ENCODE assay signal across 1 cellular context in genomic region chr2:219458996-219459395, GRCh38.
TF ChIP-seq lines count a peak whose summit lies in the region.

No MANE protein-coding gene starts in this region.

TF ChIP-seq in GM23338, 12 proteins besides CTCF, POLR2A, EP300 and RAD21 (continued from another document):
- TF ChIP-seq ZNF462 (CRISPR knock-in tag; IDR thresholded peaks at IDR 0.05) = no peak
- no peak for TF ChIP-seq ZNF331 (CRISPR knock-in tag; IDR thresholded peaks at IDR 0.05; ENCODE audit: low read depth)
- TF ChIP-seq JUNB (IDR thresholded peaks at IDR 0.05; ENCODE audit: unreplicated experiment) = no peak
- no peak for TF ChIP-seq POLR2AphosphoS5 (IDR thresholded peaks at IDR 0.05; ENCODE audit: low read depth)
- no peak for TF ChIP-seq EZH2 (IDR thresholded peaks at IDR 0.05; ENCODE audit: low read depth, unreplicated experiment)
- no peak for TF ChIP-seq REST (IDR thresholded peaks at IDR 0.05; ENCODE audit: unreplicated experiment)
- TF ChIP-seq STAT1 (IDR thresholded peaks at IDR 0.05; ENCODE audit: unreplicated experiment) = no peak
- no peak for TF ChIP-seq ETS1 (IDR thresholded peaks at IDR 0.05)
